In genomic region chr9:111985315-111985714, GRCh38 we compare ENCODE assay signal across 11 cellular contexts.
A peak's percentile ranks its signal among the peaks of the same experiment; 100 is the strongest.
DNase-seq lines count a peak whose midpoint lies in the region; ATAC-seq and TF ChIP-seq lines count a peak whose summit lies in the region.
"Had no signal": no experiment of that assay in that cellular context is flagged by ENCODE, and none has a peak within 500 bp of the region (broad histone marks: within the 10 kb centered on the region; RNA-seq: fewer than 3 reads in every experiment).

No MANE protein-coding gene starts in this region.

- CTCF ChIA-PET in naive thymus-derived CD4-positive, alpha-beta T cell (lab: Charles Lee) = no interaction called here
- CTCF ChIA-PET in MCF 10A (lab: Yijun Ruan, JAX) = interaction anchor here (0.6 kb wide), 1 partner anchor 61 kb away, joined by 3 read pairs; no protein-coding TSS in a partner anchor

- H3K36me3 ChIP-seq in naive thymus-derived CD4-positive, alpha-beta T cell (ENCODE audit: control insufficient read depth in 2 of 3, insufficient read depth in 3 of 3, low read length in 3 of 3) = no peaks in the 10 kb centered on the region

- intact Hi-C loops in naive thymus-derived CD4-positive, alpha-beta T cell (cut with micrococcal nuclease) = loop anchor here (2.0 to 5.0 kb wide), 2 partner anchors 52 to 225 kb away; no protein-coding TSS in a partner anchor
- intact Hi-C loops in MCF 10A (cut with micrococcal nuclease) (no loop called here), Right ventricle myocardium inferior (cut with DNase I) (no loop called here)

- no peak for TF ChIP-seq CTCF in MCF 10A (IDR thresholded peaks at IDR 0.05; ENCODE audit: unreplicated experiment)

- peak; percentile 35 for ATAC-seq in GM18867 (IDR thresholded peaks at IDR 0.05; ENCODE audit: unreplicated experiment)
- peak; percentile 41 for ATAC-seq in GM21825 (IDR thresholded peaks at IDR 0.05; ENCODE audit: unreplicated experiment)
- ATAC-seq in HG03469 (IDR thresholded peaks at IDR 0.05; ENCODE audit: unreplicated experiment) = peak; percentile 28
- ATAC-seq in naive thymus-derived CD4-positive, alpha-beta T cell = no peak
- ATAC-seq in Right ventricle myocardium inferior = no peak

- peaks cover 18 to 37% (median 30%) of the 10 kb centered on the region in 7 donors for H3K4me1 Mint-ChIP-seq in naive thymus-derived CD4-positive, alpha-beta T cell
- H3K4me1 Mint-ChIP-seq in MCF 10A (ENCODE audit: insufficient read depth, unreplicated experiment) = no peaks in the 10 kb centered on the region

- no peaks in the 10 kb centered on the region for H3K9me3 ChIP-seq in naive thymus-derived CD4-positive, alpha-beta T cell (ENCODE audit: control insufficient read depth in 2 of 3, low read length in 3 of 3)

- peaks cover 6 to 15% of the 10 kb centered on the region in 2 donors for H3K4me1 ChIP-seq in naive thymus-derived CD4-positive, alpha-beta T cell (ENCODE audit: control insufficient read depth in 2 of 2, insufficient read depth in 2 of 2, low read length in 2 of 2)

- DNase-seq in naive thymus-derived CD4-positive, alpha-beta T cell = no peak
- DNase-seq in SKM-1 treated with dmso at 0.1 percent for 144 hours (lab: John Stamatoyannopoulos, UW; ENCODE audit: unreplicated experiment) (no peak), MCF 10A (ENCODE audit: unreplicated experiment) (no peak), Right ventricle myocardium inferior (ENCODE audit: missing footprints) (no peak)
- no peak for DNase-seq in activated CD4-positive, alpha-beta T cell treated with anti-CD3 and anti-CD28 coated beads for 48 hours
- DNase-seq: KG1, NCI-H2081 treated with DMSO at 0.1 percent for 48 hours, retina had no signal

- peaks cover 0 to 2% (median 0%) of the 10 kb centered on the region in 11 donors for H3K9me3 Mint-ChIP-seq in naive thymus-derived CD4-positive, alpha-beta T cell
- no peaks in the 10 kb centered on the region for H3K9me3 Mint-ChIP-seq in MCF 10A (ENCODE audit: unreplicated experiment)

- peak overlapping the region in 1 of 9 donors; percentile 83 for H3K27ac Mint-ChIP-seq in naive thymus-derived CD4-positive, alpha-beta T cell
- H3K27ac Mint-ChIP-seq in MCF 10A (ENCODE audit: low read depth, unreplicated experiment) = no peak overlapping the region

- POLR2A ChIA-PET in naive thymus-derived CD4-positive, alpha-beta T cell (lab: Charles Lee) = interaction anchor here (1.3 kb wide), 1 partner anchor 17 kb away, joined by 4 read pairs; no protein-coding TSS in a partner anchor
- POLR2A ChIA-PET in MCF 10A (lab: Yijun Ruan, JAX) = interaction anchor here (0.6 kb wide), 1 partner anchor 86 kb away, joined by 4 read pairs; no protein-coding TSS in a partner anchor

- peaks cover 0 to 3% (median 0%) of the 10 kb centered on the region in 5 donors for H3K36me3 Mint-ChIP-seq in naive thymus-derived CD4-positive, alpha-beta T cell
- H3K36me3 Mint-ChIP-seq in MCF 10A (ENCODE audit: insufficient read depth, unreplicated experiment) = no peaks in the 10 kb centered on the region

- peaks cover 0 to 13% (median 0%) of the 10 kb centered on the region in 5 donors for H3K27me3 Mint-ChIP-seq in naive thymus-derived CD4-positive, alpha-beta T cell
- no peaks in the 10 kb centered on the region for H3K27me3 Mint-ChIP-seq in MCF 10A (ENCODE audit: insufficient read depth, unreplicated experiment)

- peak overlapping the region in 6 of 10 donors; percentile 28 to 59 (median 53) for H3K4me3 Mint-ChIP-seq in naive thymus-derived CD4-positive, alpha-beta T cell
- no peak overlapping the region for H3K4me3 Mint-ChIP-seq in MCF 10A (ENCODE audit: unreplicated experiment)

- no peak overlapping the region for H3K27ac ChIP-seq in naive thymus-derived CD4-positive, alpha-beta T cell (ENCODE audit: low read depth, low read length)

- BruUV-seq in MCF 10A (replicated peaks; lab: Mats Ljungman, UMichigan) = no TSS peak

- H3K27me3 ChIP-seq in naive thymus-derived CD4-positive, alpha-beta T cell (ENCODE audit: control insufficient read depth in 2 of 2, insufficient read depth in 2 of 2, low read length in 2 of 2) = no peaks in the 10 kb centered on the region

- no peak overlapping the region for H3K4me3 ChIP-seq in naive thymus-derived CD4-positive, alpha-beta T cell (ENCODE audit: low read length)

Comparison
In these comparisons a context has a peak if more than half of its experiments do, and no peak if none do; other contexts are left out.
1. ATAC-seq: peak in GM18867 (single experiment), GM21825 (single experiment) and HG03469 (single experiment); none in naive thymus-derived CD4-positive, alpha-beta T cell (single experiment) and Right ventricle myocardium inferior (single experiment).
2. intact Hi-C loops: an anchor here in naive thymus-derived CD4-positive, alpha-beta T cell (2.0 to 5.0 kb wide); none called in MCF 10A and Right ventricle myocardium inferior.